16 cellular contexts compared by ENCODE assay signal in the genomic region with DNA sequence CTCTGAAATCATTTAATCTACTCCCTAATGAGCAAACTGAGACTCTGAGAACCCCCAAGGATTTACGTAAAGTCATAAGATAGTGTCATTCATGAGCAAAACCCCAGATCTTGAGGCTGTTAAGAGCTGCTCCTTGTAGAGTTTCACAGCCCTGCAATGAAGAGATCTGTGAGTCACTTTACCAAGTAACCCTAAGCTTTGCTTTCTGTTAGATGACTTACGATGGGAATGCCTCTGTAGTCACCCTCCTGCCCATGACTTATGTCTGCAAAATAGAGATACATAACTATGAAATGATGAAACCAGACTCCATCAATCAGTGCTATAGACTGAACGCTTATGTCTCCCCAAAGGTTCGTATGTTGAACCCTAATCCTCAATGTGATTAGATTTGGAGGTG.
"Had no signal": no experiment of that assay in that cellular context is flagged by ENCODE, and none has a peak within 500 bp of the region (broad histone marks: within the 10 kb centered on the region; RNA-seq: fewer than 3 reads in every experiment).

No MANE protein-coding gene starts in this region.

- ATAC-seq: esophagus mucosa; gastrocnemius medialis; heart right ventricle; psoas muscle; stimulated activated naive CD8-positive, alpha-beta T cell treated with anti-CD3 and anti-CD28 coated beads, Interleukin-15, Interleukin-2, amounts not matched to agents 100 U/mL and 50 U/mL, for 24 hours; upper lobe of right lung had no signal

- H3K4me1 ChIP-seq: gastrocnemius medialis, heart right ventricle, left ventricle myocardium inferior, psoas muscle, sigmoid colon, upper lobe of right lung had no signal

- H3K36me3 ChIP-seq: gastrocnemius medialis, heart right ventricle, left ventricle myocardium inferior, sigmoid colon, upper lobe of right lung had no signal

- H3K4me3 ChIP-seq: gastrocnemius medialis, heart right ventricle, left ventricle myocardium inferior, psoas muscle, sigmoid colon, upper lobe of right lung had no signal

- H3K27me3 ChIP-seq: gastrocnemius medialis, heart right ventricle, sigmoid colon, upper lobe of right lung had no signal

- H3K27ac ChIP-seq: gastrocnemius medialis, heart right ventricle, left ventricle myocardium inferior, psoas muscle, sigmoid colon, upper lobe of right lung had no signal

- DNase-seq: activated B cell treated with CpG ODN at 0.5 μM for 24 hours; amniotic stem cell; gastrocnemius medialis; heart right ventricle; islet precursor cell; left ventricle myocardium inferior; mesendoderm; nephron progenitor cell; psoas muscle; sigmoid colon; stimulated activated CD4-positive, alpha-beta T cell treated with anti-CD3 and anti-CD28 coated beads, Interleukin-2, amount 100 ng/mL, for 48 hours; stimulated activated naive CD8-positive, alpha-beta T cell treated with anti-CD3 and anti-CD28 coated beads, Interleukin-15, Interleukin-2, amounts not matched to agents 100 U/mL and 50 U/mL, for 24 hours; upper lobe of right lung had no signal

- FAIRE-seq: bronchial epithelial cell, endometrium had no signal

- H3K9me3 ChIP-seq: gastrocnemius medialis had no signal
